ENCODE assay signal across 20 cellular contexts in genomic region chr6:158543606-158544185, GRCh38.
"Had no signal": no experiment of that assay in that cellular context is flagged by ENCODE, and none has a peak within 500 bp of the region (broad histone marks: within the 10 kb centered on the region; RNA-seq: fewer than 3 reads in every experiment).

No MANE protein-coding gene starts in this region.

- H3K4me3 ChIP-seq: cardiac muscle cell, esophagus muscularis mucosa, gastrocnemius medialis, left ventricle myocardium inferior, tibial artery had no signal

- H3K4me1 ChIP-seq: esophagus muscularis mucosa, gastrocnemius medialis, left ventricle myocardium inferior, tibial artery had no signal

- H3K36me3 ChIP-seq: cardiac muscle cell, esophagus muscularis mucosa, gastrocnemius medialis, left ventricle myocardium inferior, tibial artery had no signal

- H3K9me3 ChIP-seq: esophagus muscularis mucosa, gastrocnemius medialis, left ventricle myocardium inferior, tibial artery had no signal

- H3K4me1 Mint-ChIP-seq: activated naive CD4-positive, alpha-beta T cell treated with anti-CD3 and anti-CD28 coated beads, Interleukin-2, amount 10 ng/mL, durations not matched to agents 7 days and 5 days had no signal

- DNase-seq: activated CD4-positive, alpha-beta memory T cell treated with anti-CD3 and anti-CD28 coated beads for 36 hours; activated CD4-positive, alpha-beta T cell treated with anti-CD3 and anti-CD28 coated beads for 48 hours; activated effector memory CD4-positive, alpha-beta T cell treated with anti-CD3 and anti-CD28 coated beads, Interleukin-2, amount 50 U/mL, for 16 hours; activated naive CD4-positive, alpha-beta T cell treated with anti-CD3 and anti-CD28 coated beads, Interleukin-2, amount 10 ng/mL, durations not matched to agents 7 days and 5 days; activated T-cell treated with anti-CD3 and anti-CD28 coated beads for 4 hours; amygdala; dermis blood vessel endothelial cell; effector memory CD4-positive, alpha-beta T cell; gastrocnemius medialis; hypothalamus; left ventricle myocardium inferior; natural killer cell; right cardiac atrium; stimulated activated CD4-positive, alpha-beta T cell treated with anti-CD3 and anti-CD28 coated beads, Interleukin-12 subunit alpha, Interleukin-12 subunit beta, amount 100 ng/mL, for 4 hours had no signal

- FAIRE-seq: endothelial cell of umbilical vein had no signal

- H3K9me3 Mint-ChIP-seq: activated CD4-positive, alpha-beta memory T cell treated with anti-CD3 and anti-CD28 coated beads for 36 hours; activated naive CD4-positive, alpha-beta T cell treated with anti-CD3 and anti-CD28 coated beads, Interleukin-2, amount 10 ng/mL, durations not matched to agents 7 days and 5 days; natural killer cell; stimulated activated naive CD8-positive, alpha-beta T cell treated with anti-CD3 and anti-CD28 coated beads, Interleukin-15, Interleukin-2, amounts not matched to agents 100 ng/mL and 50 ng/mL, for 24 hours had no signal

- H3K36me3 Mint-ChIP-seq: activated CD4-positive, alpha-beta memory T cell treated with anti-CD3 and anti-CD28 coated beads for 36 hours; activated naive CD4-positive, alpha-beta T cell treated with anti-CD3 and anti-CD28 coated beads, Interleukin-2, amount 10 ng/mL, durations not matched to agents 7 days and 5 days; natural killer cell had no signal

- H3K27ac Mint-ChIP-seq: activated CD4-positive, alpha-beta memory T cell treated with anti-CD3 and anti-CD28 coated beads for 36 hours; activated naive CD4-positive, alpha-beta T cell treated with anti-CD3 and anti-CD28 coated beads, Interleukin-2, amount 10 ng/mL, durations not matched to agents 7 days and 5 days; natural killer cell; progenitor cell of endocrine pancreas; stimulated activated naive CD8-positive, alpha-beta T cell treated with anti-CD3 and anti-CD28 coated beads, Interleukin-15, Interleukin-2, amounts not matched to agents 100 ng/mL and 50 ng/mL, for 24 hours had no signal

- H3K4me3 Mint-ChIP-seq: activated CD4-positive, alpha-beta memory T cell treated with anti-CD3 and anti-CD28 coated beads for 36 hours; activated naive CD4-positive, alpha-beta T cell treated with anti-CD3 and anti-CD28 coated beads, Interleukin-2, amount 10 ng/mL, durations not matched to agents 7 days and 5 days; natural killer cell; stimulated activated naive CD8-positive, alpha-beta T cell treated with anti-CD3 and anti-CD28 coated beads, Interleukin-15, Interleukin-2, amounts not matched to agents 100 ng/mL and 50 ng/mL, for 24 hours had no signal

- ATAC-seq: gastrocnemius medialis, natural killer cell, right cardiac atrium had no signal

- H3K27ac ChIP-seq: cardiac muscle cell, esophagus muscularis mucosa, gastrocnemius medialis, left ventricle myocardium inferior, tibial artery had no signal

- H3K27me3 ChIP-seq: cardiac muscle cell had no signal
